In the genomic region with DNA sequence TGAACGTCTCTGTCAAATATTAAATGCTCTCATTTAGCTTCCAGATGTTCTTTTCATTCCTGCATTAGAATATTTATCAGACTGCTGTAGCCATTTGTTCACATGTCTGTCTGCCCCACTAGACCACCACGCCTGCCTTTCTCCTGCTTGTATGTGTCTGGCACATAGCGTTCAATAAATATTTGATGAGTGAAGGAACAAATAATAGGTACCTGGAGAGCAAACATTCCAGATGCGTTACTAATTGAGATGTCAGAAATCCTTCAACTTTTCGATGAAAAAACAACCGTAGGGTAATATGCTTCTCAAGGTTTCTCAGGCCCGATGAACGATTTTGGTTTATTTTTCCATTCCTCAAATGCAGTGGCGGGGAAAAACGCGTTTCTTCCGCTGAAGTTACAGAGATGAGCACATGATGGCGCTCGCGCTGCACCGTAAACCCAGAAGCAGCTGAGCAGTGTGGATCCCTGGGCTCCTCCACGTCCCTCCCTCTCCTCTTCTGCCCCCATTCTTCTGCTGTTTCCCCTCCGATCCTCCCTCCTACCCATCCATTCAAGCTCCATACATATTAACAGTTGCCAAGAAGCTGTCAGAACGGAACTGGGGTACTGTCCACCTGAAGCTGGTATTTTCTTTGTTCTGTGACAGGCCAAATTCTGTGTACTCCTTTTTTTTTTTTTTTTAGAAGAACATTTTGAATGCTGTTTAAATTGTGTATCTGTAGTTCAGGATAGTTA, we compare ENCODE assay signal across 8 cellular contexts.
DNase-seq lines count a peak whose midpoint lies in the region; ATAC-seq and TF ChIP-seq lines count a peak whose summit lies in the region.

No MANE protein-coding gene starts in this region.

- ATAC-seq in GM18520 (IDR thresholded peaks at IDR 0.05; ENCODE audit: unreplicated experiment), result no peak

- no peaks in the 10 kb centered on the region for H3K4me1 ChIP-seq in Peyer's patch
- H3K4me1 ChIP-seq in uterus, result peaks cover 3 to 4% of the 10 kb centered on the region in 2 donors

- no peak overlapping the region for H3K4me3 Mint-ChIP-seq in endothelial cell (ENCODE audit: unreplicated experiment)
- peak overlapping the region; percentile 56 for H3K4me3 Mint-ChIP-seq in mesothelial cell of epicardium

- H3K36me3 ChIP-seq in Peyer's patch, result no peaks in the 10 kb centered on the region
- no peaks in the 10 kb centered on the region for H3K36me3 ChIP-seq in uterus

- H3K4me3 ChIP-seq in Peyer's patch (no peak overlapping the region), uterus (no peak overlapping the region)

- H3K4me1 Mint-ChIP-seq in endothelial cell (ENCODE audit: unreplicated experiment) (peaks cover 10% of the 10 kb centered on the region), mesothelial cell of epicardium (peaks cover 23% of the 10 kb centered on the region)

- TF ChIP-seq CTCF in Peyer's patch (IDR thresholded peaks at IDR 0.05) (peak in 4 of 6 experiments; percentile 7 to 50 (median 47)), endothelial cell (IDR thresholded peaks at IDR 0.05; ENCODE audit: unreplicated experiment) (peak; percentile 72), mesothelial cell of epicardium (IDR thresholded peaks at IDR 0.05; ENCODE audit: unreplicated experiment) (peak; percentile 79), uterus (IDR thresholded peaks at IDR 0.05) (peak; percentile 59 to 77 (median 68))

- no peaks in the 10 kb centered on the region for H3K9me3 ChIP-seq in Peyer's patch
- H3K9me3 ChIP-seq in uterus, result no peaks in the 10 kb centered on the region

- no peaks in the 10 kb centered on the region for H3K36me3 Mint-ChIP-seq in endothelial cell (ENCODE audit: low read depth, unreplicated experiment)
- H3K36me3 Mint-ChIP-seq in mesothelial cell of epicardium, result no peaks in the 10 kb centered on the region

- H3K27me3 Mint-ChIP-seq in endothelial cell (ENCODE audit: unreplicated experiment) (no peaks in the 10 kb centered on the region), mesothelial cell of epicardium (ENCODE audit: low read depth) (no peaks in the 10 kb centered on the region)

- H3K27ac Mint-ChIP-seq in endothelial cell (ENCODE audit: unreplicated experiment) (no peak overlapping the region), mesothelial cell of epicardium (peak overlapping the region; percentile 80)

- DNase-seq in NCI-H1436 (lab: John Stamatoyannopoulos, UW) (peak; percentile 64), NCI-H1436 treated with DMSO at 0.1 percent for 48 hours (lab: John Stamatoyannopoulos, UW) (no peak), Kasumi-1 (lab: John Stamatoyannopoulos, UW) (peak; percentile 47 to 60), Peyer's patch (peak in 2 of 3 donors; percentile 48 to 58), endothelial cell (ENCODE audit: low spot score) (peak; percentile 72), mesothelial cell of epicardium (ENCODE audit: low spot score in 2 of 2, unreplicated experiment in 2 of 2) (peak; percentile 41 to 84), uterus (peak; percentile 43 to 63)

- intact Hi-C loops in uterus (cut with DNase I; ENCODE audit: low total_unique reads), result no loop called here

- H3K9me3 Mint-ChIP-seq in endothelial cell (ENCODE audit: unreplicated experiment) (no peaks in the 10 kb centered on the region), mesothelial cell of epicardium (peaks cover 4% of the 10 kb centered on the region)

- H3K27me3 ChIP-seq in Peyer's patch (no peaks in the 10 kb centered on the region), uterus (no peaks in the 10 kb centered on the region)

- no peak overlapping the region for H3K27ac ChIP-seq in Peyer's patch
- no peak overlapping the region for H3K27ac ChIP-seq in uterus

- TF ChIP-seq POLR2A in Peyer's patch (IDR thresholded peaks at IDR 0.05) (no peak), uterus (IDR thresholded peaks at IDR 0.05) (no peak)
